8 cellular contexts compared by ENCODE assay signal in the genomic region with DNA sequence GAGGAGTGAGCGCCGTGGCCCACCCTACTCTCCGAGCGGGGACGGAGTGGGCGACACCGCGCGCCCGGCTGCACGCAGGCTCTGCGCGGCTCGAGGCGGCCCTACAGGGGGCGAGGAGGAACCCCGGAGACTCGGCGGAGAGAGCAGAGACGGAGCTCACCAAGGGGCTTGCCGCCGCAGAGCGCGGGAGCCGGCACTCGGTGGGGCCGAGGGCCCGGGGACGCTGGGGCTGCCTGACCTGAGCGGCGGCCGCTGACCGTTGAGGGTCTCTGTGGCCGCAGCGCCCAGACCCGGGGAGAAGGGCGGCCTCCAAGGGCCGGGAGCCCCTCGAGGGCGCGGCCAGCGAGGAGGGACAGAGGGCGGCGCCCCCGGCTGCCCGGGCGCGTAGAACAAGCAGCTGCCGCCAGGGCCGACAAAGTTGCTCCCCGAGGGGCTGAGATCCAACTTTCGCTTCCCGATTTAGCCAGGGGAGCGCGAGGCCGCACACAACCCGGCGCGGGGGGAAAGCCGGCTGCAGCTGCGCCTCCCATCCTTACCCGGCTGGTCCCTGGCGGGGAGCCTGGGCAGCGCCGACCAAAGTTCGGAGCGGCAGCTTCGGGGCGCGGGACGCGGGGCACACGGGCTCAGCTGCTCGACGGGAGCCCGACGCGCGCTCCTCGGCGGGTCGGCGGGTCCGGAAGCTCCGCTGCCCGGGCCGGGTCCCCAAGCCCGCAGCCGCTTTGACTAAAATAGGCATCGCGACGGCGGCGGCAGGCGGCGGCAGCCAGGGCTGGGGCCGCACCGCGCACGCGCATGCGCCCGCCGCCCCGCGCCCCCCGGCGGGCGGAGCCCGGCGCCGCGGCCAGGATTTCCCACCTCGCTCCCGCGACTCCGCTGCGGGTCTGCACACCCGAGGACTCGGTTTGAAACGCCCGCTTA. TPM values are rescaled to one million over a fixed set of nuclear protein-coding genes. Genes with fewer than 3 reads are reported as not detected.
DNase-seq lines count a peak whose midpoint lies in the region; ATAC-seq and TF ChIP-seq lines count a peak whose summit lies in the region.

No MANE protein-coding gene starts in this region.

- no peaks in the 10 kb centered on the region for H3K4me1 ChIP-seq in NT2/D1 (ENCODE audit: insufficient read depth, insufficient read length)
- peaks cover 0 to 7% of the 10 kb centered on the region in 2 donors for H3K4me1 ChIP-seq in ascending aorta
- no peaks in the 10 kb centered on the region for H3K4me1 ChIP-seq in Karpas-422 (ENCODE audit: low read length)

- intact Hi-C loops in ascending aorta (cut with DNase I): loop anchor here (5.0 to 10.0 kb wide), 2 partner anchors 266 to 1188 kb away; partner anchors contain the start of genes ATG5 and PREP

- H3K4me1 Mint-ChIP-seq in progenitor cell of endocrine pancreas (ENCODE audit: low read depth): peaks cover 1% of the 10 kb centered on the region

- TF ChIP-seq CTCF in ascending aorta (IDR thresholded peaks at IDR 0.05) (peak; percentile 6 to 30 (median 11)), progenitor cell of endocrine pancreas (IDR thresholded peaks at IDR 0.05; ENCODE audit: unreplicated experiment) (peak; percentile 38)

- no peaks in the 10 kb centered on the region for H3K36me3 ChIP-seq in NT2/D1 (ENCODE audit: insufficient read depth, insufficient read length, low read length)
- no peaks in the 10 kb centered on the region for H3K36me3 ChIP-seq in ascending aorta
- no peaks in the 10 kb centered on the region for H3K36me3 ChIP-seq in Karpas-422 (ENCODE audit: insufficient read depth, low read length)

- H3K27me3 Mint-ChIP-seq in progenitor cell of endocrine pancreas: peaks cover 45% of the 10 kb centered on the region

- H3K9ac ChIP-seq in NT2/D1 (ENCODE audit: insufficient read length, low read depth) (peak overlapping the region; percentile 82), Karpas-422 (ENCODE audit: low read length) (no peak overlapping the region)

- H4K20me1 ChIP-seq in Karpas-422 (ENCODE audit: insufficient read depth, low read depth, low read length): no peaks in the 10 kb centered on the region

- H3K4me3 ChIP-seq in NT2/D1 (ENCODE audit: insufficient read length, low read depth): peak overlapping the region; percentile 68
- H3K4me3 ChIP-seq in ascending aorta: peak overlapping the region; percentile 82 to 93
- H3K4me3 ChIP-seq in Karpas-422 (ENCODE audit: low read length): no peak overlapping the region

- ATAC-seq in GM18519 (IDR thresholded peaks at IDR 0.05; ENCODE audit: low FRiP score, unreplicated experiment) (peak; percentile 39), HG03039 (IDR thresholded peaks at IDR 0.05; ENCODE audit: unreplicated experiment) (peak; percentile 46)

- no peaks in the 10 kb centered on the region for H3K9me3 Mint-ChIP-seq in progenitor cell of endocrine pancreas (ENCODE audit: low read depth)

- H3K9me3 ChIP-seq in NT2/D1 (ENCODE audit: insufficient read depth, low read length): no peaks in the 10 kb centered on the region
- no peaks in the 10 kb centered on the region for H3K9me3 ChIP-seq in ascending aorta
- no peaks in the 10 kb centered on the region for H3K9me3 ChIP-seq in Karpas-422 (ENCODE audit: low read length)

- no peaks in the 10 kb centered on the region for H3K36me3 Mint-ChIP-seq in progenitor cell of endocrine pancreas (ENCODE audit: insufficient read depth)

- H2AFZ ChIP-seq in Karpas-422 (ENCODE audit: low read length): no peak overlapping the region

- no peaks in the 10 kb centered on the region for H3K9me2 ChIP-seq in Karpas-422 (replicated peaks; ENCODE audit: insufficient read depth, low read length)

- H3K27me3 ChIP-seq in NT2/D1 (ENCODE audit: insufficient read depth, insufficient read length): peaks cover 37% of the 10 kb centered on the region
- no peaks in the 10 kb centered on the region for H3K27me3 ChIP-seq in ascending aorta
- H3K27me3 ChIP-seq in Karpas-422 (ENCODE audit: low read length): no peaks in the 10 kb centered on the region

- peak; percentile 73 for DNase-seq in Ammon's horn (ENCODE audit: low spot score)
- DNase-seq in NT2/D1 (ENCODE audit: low read depth, low spot score): peak; percentile 22
- DNase-seq in ascending aorta (ENCODE audit: low spot score in 2 of 2): peak in 1 of 2 donors; percentile 69
- DNase-seq in hepatic stellate cell (ENCODE audit: low spot score): peak; percentile 80
- DNase-seq in progenitor cell of endocrine pancreas (ENCODE audit: low spot score, unreplicated experiment): peak; percentile 48
- no peak for DNase-seq in Karpas-422

- H3K4me2 ChIP-seq in Karpas-422 (ENCODE audit: low read depth, low read length, poor library complexity, severe bottlenecking): no peak overlapping the region

- H3K4me3 Mint-ChIP-seq in progenitor cell of endocrine pancreas (ENCODE audit: low read depth): peak overlapping the region; percentile 75

- H3K27ac Mint-ChIP-seq in progenitor cell of endocrine pancreas: no peak overlapping the region

- H3K27ac ChIP-seq in ascending aorta (peak overlapping the region; percentile 83 to 90), Karpas-422 (ENCODE audit: low read length) (no peak overlapping the region)

- H3K79me2 ChIP-seq in Karpas-422 (ENCODE audit: low read length): no peaks in the 10 kb centered on the region

RNA-seq across cellular contexts. Expression of gene POPDC3, which starts 43.1 kb away (rescaled TPM):
- not detected for total RNA-seq in ascending aorta
- total RNA-seq in progenitor cell of endocrine pancreas: 1.3 and 2.3 TPM in 2 replicates
- not detected in 2 replicates for total RNA-seq in Karpas-422 (2014; rRNA removed; shearing (Covaris generic); ENCODE audit: low replicate concordance)
